8 cellular contexts compared by ENCODE assay signal in genomic region chrY:14340459-14341146, GRCh38.
DNase-seq lines count a peak whose midpoint lies in the region; ATAC-seq and TF ChIP-seq lines count a peak whose summit lies in the region.
"Had no signal": no experiment of that assay in that cellular context is flagged by ENCODE, and none has a peak within 500 bp of the region (broad histone marks: within the 10 kb centered on the region; RNA-seq: fewer than 3 reads in every experiment).

No MANE protein-coding gene starts in this region.

- H3K9me3 Mint-ChIP-seq in activated T-helper 17 cell treated with anti-CD3 and anti-CD28 coated beads, Interleukin-2, amount 50 U/mL, for 72 hours: no peaks in the 10 kb centered on the region
- H3K9me3 Mint-ChIP-seq in Calu3 (ENCODE audit: low read depth, unreplicated experiment): no peaks in the 10 kb centered on the region

- H3K4me1 Mint-ChIP-seq in activated T-helper 17 cell treated with anti-CD3 and anti-CD28 coated beads, Interleukin-2, amount 50 U/mL, for 72 hours: peaks cover 27% of the 10 kb centered on the region
- no peaks in the 10 kb centered on the region for H3K4me1 Mint-ChIP-seq in Calu3 (ENCODE audit: low read depth, unreplicated experiment)

- ATAC-seq in GM19455 (IDR thresholded peaks at IDR 0.05; ENCODE audit: unreplicated experiment) (peak; percentile 67), HG03521 (IDR thresholded peaks at IDR 0.05; ENCODE audit: unreplicated experiment) (peak; percentile 64), GM18867 (IDR thresholded peaks at IDR 0.05; ENCODE audit: unreplicated experiment) (no peak)
- peak; percentile 64 for ATAC-seq in activated T-helper 17 cell treated with anti-CD3 and anti-CD28 coated beads, Interleukin-2, amount 50 U/mL, for 72 hours (replicated peaks)

- no peaks in the 10 kb centered on the region for H3K36me3 Mint-ChIP-seq in activated T-helper 17 cell treated with anti-CD3 and anti-CD28 coated beads, Interleukin-2, amount 50 U/mL, for 72 hours (ENCODE audit: low read depth)
- no peaks in the 10 kb centered on the region for H3K36me3 Mint-ChIP-seq in Calu3 (ENCODE audit: insufficient read depth, unreplicated experiment)

- CTCF ChIA-PET in Calu3 (lab: Charles Lee): no interaction called here

- no TSS peak for BruUV-seq in Calu3 (replicated peaks; lab: Mats Ljungman, UMichigan)

- peak overlapping the region; percentile 78 for H3K4me3 Mint-ChIP-seq in activated T-helper 17 cell treated with anti-CD3 and anti-CD28 coated beads, Interleukin-2, amount 50 U/mL, for 72 hours
- no peak overlapping the region for H3K4me3 Mint-ChIP-seq in Calu3 (ENCODE audit: low read depth, unreplicated experiment)

- intact Hi-C loops in Calu3 (cut with micrococcal nuclease; ENCODE audit: unreplicated experiment): no loop called here

- peak overlapping the region; percentile 92 for H3K27ac Mint-ChIP-seq in activated T-helper 17 cell treated with anti-CD3 and anti-CD28 coated beads, Interleukin-2, amount 50 U/mL, for 72 hours
- H3K27ac Mint-ChIP-seq in Calu3 (ENCODE audit: unreplicated experiment): no peak overlapping the region

- TF ChIP-seq CTCF in Calu3 (IDR thresholded peaks at IDR 0.05; ENCODE audit: unreplicated experiment): no peak

- DNase-seq in stimulated activated CD4-positive, alpha-beta T cell treated with anti-CD3 and anti-CD28 coated beads, Interleukin-2, amount 100 ng/mL, for 4 hours (ENCODE audit: low read depth): peak; percentile 29
- DNase-seq in Calu3: no peak
- no peak for DNase-seq in cerebellar nuclear complex (lab: John Stamatoyannopoulos, UW)
- DNase-seq: esophagus squamous epithelium had no signal

- no peaks in the 10 kb centered on the region for H3K27me3 Mint-ChIP-seq in activated T-helper 17 cell treated with anti-CD3 and anti-CD28 coated beads, Interleukin-2, amount 50 U/mL, for 72 hours
- H3K27me3 Mint-ChIP-seq in Calu3 (ENCODE audit: unreplicated experiment): no peaks in the 10 kb centered on the region
